Comparison of ENCODE assay signal across 1 cellular context in the genomic region with DNA sequence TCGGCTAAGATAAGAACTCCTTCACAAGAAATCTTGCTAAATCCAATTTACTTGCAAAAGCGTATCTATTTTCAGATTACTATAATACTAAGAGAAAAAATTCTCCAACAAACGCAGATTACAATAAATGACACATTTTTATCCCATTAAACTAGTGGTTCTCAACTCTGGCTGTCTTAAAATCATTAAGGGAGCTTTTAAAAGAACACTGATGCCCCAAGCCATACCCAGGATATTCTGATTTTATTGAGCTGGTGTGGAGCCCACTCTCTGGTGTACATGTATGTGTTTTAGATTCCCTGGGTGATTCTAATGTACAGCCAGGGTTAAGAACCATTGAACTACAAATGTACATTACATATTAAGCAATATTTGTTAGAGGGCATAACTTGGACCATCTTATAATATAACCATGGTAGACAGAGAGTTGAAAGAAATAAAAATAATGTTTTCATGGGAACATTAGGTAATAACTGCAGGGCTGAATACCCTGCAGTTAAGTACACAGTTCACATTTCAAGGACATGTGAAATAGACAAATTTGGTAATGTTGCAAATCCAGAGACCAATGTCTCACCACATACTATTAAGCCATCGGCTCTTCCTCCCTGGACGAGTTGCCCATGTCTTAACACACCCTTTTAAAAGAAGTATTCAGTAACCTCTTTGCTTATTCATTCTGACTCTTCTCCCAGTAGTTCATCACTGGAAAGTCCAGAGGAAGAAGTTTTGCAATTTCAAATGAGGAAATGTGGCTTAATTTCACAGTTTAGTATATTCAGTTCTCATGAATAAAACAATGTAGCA.
TF ChIP-seq lines count a peak whose summit lies in the region.

No MANE protein-coding gene starts in this region.

TF ChIP-seq in HepG2, 621 proteins besides CTCF, POLR2A, EP300 and RAD21 (continued from another document and continues in another):
- TF ChIP-seq MNT (IDR thresholded peaks at IDR 0.05) (no peak), NR2F1 (CRISPR knock-in tag; IDR thresholded peaks at IDR 0.05) (no peak), NAIF1 (CRISPR knock-in tag; IDR thresholded peaks at IDR 0.05; ENCODE audit: borderline replicate concordance) (no peak), ZNF879 (CRISPR knock-in tag; IDR thresholded peaks at IDR 0.05) (no peak), GTF2F1 (IDR thresholded peaks at IDR 0.05; ENCODE audit: low read length) (no peak), E2F1 (CRISPR knock-in tag; IDR thresholded peaks at IDR 0.05) (no peak), ZNF235 (CRISPR knock-in tag; IDR thresholded peaks at IDR 0.05; ENCODE audit: borderline replicate concordance) (no peak), ARHGAP35 (CRISPR knock-in tag; IDR thresholded peaks at IDR 0.05; ENCODE audit: borderline replicate concordance) (no peak), PHF8 (CRISPR knock-in tag; IDR thresholded peaks at IDR 0.05) (no peak), CHD4 (IDR thresholded peaks at IDR 0.05; ENCODE audit: borderline replicate concordance, low read length) (peak; percentile 88; the same call in 1 of the 2 replicates), WIZ (CRISPR knock-in tag; IDR thresholded peaks at IDR 0.05) (no peak), FOXC1 (CRISPR knock-in tag; IDR thresholded peaks at IDR 0.05; ENCODE audit: borderline replicate concordance) (no peak), ZNF432 (CRISPR knock-in tag; IDR thresholded peaks at IDR 0.05; ENCODE audit: borderline replicate concordance) (no peak), CHD2 (IDR thresholded peaks at IDR 0.05; ENCODE audit: low read depth, low read length) (no peak), ZNF660 (CRISPR knock-in tag; IDR thresholded peaks at IDR 0.05; ENCODE audit: borderline replicate concordance, low read depth) (no peak), MAFF (IDR thresholded peaks at IDR 0.05; ENCODE audit: low read depth, low read length) (no peak), ZNF431 (CRISPR knock-in tag; IDR thresholded peaks at IDR 0.05; ENCODE audit: borderline replicate concordance, low read depth) (no peak), CREB1 (IDR thresholded peaks at IDR 0.05) (no peak), CREB1 (CRISPR knock-in tag; IDR thresholded peaks at IDR 0.05) (peak; percentile 30; the same call in 1 of the 2 replicates), ZNF773 (CRISPR knock-in tag; IDR thresholded peaks at IDR 0.05; ENCODE audit: borderline replicate concordance) (no peak), SMC3 (IDR thresholded peaks at IDR 0.05; ENCODE audit: low read length) (peak; percentile 36; the same call in 1 of the 2 replicates), ZIK1 (CRISPR knock-in tag; IDR thresholded peaks at IDR 0.05; ENCODE audit: borderline replicate concordance, low read depth) (no peak), SP4 (CRISPR knock-in tag; IDR thresholded peaks at IDR 0.05) (no peak), AKAP8 (CRISPR knock-in tag; IDR thresholded peaks at IDR 0.05) (no peak), RBAK (CRISPR knock-in tag; IDR thresholded peaks at IDR 0.05) (no peak), FOXP1 (IDR thresholded peaks at IDR 0.05) (no peak), FOXP1 (CRISPR knock-in tag; IDR thresholded peaks at IDR 0.05) (peak; percentile 49; the same call in 1 of the 2 replicates), SMAD3 (CRISPR knock-in tag; IDR thresholded peaks at IDR 0.05) (peak; percentile 60; the same call in 1 of the 2 replicates), ZNF10 (CRISPR knock-in tag; IDR thresholded peaks at IDR 0.05; ENCODE audit: borderline replicate concordance, low read depth) (no peak), JUN (CRISPR knock-in tag; IDR thresholded peaks at IDR 0.05) (no peak)
- TF ChIP-seq, protein P1, sequence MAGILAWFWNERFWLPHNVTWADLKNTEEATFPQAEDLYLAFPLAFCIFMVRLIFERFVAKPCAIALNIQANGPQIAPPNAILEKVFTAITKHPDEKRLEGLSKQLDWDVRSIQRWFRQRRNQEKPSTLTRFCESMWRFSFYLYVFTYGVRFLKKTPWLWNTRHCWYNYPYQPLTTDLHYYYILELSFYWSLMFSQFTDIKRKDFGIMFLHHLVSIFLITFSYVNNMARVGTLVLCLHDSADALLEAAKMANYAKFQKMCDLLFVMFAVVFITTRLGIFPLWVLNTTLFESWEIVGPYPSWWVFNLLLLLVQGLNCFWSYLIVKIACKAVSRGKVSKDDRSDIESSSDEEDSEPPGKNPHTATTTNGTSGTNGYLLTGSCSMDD (CRISPR knock-in tag; IDR thresholded peaks at IDR 0.05), result no peak
- TF ChIP-seq, protein P2, sequence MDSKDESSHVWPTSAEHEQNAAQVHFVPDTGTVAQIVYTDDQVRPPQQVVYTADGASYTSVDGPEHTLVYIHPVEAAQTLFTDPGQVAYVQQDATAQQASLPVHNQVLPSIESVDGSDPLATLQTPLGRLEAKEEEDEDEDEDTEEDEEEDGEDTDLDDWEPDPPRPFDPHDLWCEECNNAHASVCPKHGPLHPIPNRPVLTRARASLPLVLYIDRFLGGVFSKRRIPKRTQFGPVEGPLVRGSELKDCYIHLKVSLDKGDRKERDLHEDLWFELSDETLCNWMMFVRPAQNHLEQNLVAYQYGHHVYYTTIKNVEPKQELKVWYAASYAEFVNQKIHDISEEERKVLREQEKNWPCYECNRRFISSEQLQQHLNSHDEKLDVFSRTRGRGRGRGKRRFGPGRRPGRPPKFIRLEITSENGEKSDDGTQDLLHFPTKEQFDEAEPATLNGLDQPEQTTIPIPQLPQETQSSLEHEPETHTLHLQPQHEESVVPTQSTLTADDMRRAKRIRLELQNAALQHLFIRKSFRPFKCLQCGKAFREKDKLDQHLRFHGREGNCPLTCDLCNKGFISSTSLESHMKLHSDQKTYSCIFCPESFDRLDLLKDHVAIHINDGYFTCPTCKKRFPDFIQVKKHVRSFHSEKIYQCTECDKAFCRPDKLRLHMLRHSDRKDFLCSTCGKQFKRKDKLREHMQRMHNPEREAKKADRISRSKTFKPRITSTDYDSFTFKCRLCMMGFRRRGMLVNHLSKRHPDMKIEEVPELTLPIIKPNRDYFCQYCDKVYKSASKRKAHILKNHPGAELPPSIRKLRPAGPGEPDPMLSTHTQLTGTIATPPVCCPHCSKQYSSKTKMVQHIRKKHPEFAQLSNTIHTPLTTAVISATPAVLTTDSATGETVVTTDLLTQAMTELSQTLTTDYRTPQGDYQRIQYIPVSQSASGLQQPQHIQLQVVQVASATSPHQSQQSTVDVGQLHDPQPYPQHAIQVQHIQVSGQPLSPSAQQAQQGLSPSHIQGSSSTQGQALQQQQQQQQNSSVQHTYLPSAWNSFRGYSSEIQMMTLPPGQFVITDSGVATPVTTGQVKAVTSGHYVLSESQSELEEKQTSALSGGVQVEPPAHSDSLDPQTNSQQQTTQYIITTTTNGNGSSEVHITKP (CRISPR knock-in tag; IDR thresholded peaks at IDR 0.05; ENCODE audit: low read depth), result no peak
- TF ChIP-seq, protein P3, sequence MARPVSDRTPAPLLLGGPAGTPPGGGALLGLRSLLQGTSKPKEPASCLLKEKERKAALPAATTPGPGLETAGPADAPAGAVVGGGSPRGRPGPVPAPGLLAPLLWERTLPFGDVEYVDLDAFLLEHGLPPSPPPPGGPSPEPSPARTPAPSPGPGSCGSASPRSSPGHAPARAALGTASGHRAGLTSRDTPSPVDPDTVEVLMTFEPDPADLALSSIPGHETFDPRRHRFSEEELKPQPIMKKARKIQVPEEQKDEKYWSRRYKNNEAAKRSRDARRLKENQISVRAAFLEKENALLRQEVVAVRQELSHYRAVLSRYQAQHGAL (CRISPR knock-in tag; IDR thresholded peaks at IDR 0.05; ENCODE audit: not compliant biosample characterization), result no peak
- TF ChIP-seq, protein P4, sequence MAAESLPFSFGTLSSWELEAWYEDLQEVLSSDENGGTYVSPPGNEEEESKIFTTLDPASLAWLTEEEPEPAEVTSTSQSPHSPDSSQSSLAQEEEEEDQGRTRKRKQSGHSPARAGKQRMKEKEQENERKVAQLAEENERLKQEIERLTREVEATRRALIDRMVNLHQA (CRISPR knock-in tag; IDR thresholded peaks at IDR 0.05), result no peak
- TF ChIP-seq, protein P5, sequence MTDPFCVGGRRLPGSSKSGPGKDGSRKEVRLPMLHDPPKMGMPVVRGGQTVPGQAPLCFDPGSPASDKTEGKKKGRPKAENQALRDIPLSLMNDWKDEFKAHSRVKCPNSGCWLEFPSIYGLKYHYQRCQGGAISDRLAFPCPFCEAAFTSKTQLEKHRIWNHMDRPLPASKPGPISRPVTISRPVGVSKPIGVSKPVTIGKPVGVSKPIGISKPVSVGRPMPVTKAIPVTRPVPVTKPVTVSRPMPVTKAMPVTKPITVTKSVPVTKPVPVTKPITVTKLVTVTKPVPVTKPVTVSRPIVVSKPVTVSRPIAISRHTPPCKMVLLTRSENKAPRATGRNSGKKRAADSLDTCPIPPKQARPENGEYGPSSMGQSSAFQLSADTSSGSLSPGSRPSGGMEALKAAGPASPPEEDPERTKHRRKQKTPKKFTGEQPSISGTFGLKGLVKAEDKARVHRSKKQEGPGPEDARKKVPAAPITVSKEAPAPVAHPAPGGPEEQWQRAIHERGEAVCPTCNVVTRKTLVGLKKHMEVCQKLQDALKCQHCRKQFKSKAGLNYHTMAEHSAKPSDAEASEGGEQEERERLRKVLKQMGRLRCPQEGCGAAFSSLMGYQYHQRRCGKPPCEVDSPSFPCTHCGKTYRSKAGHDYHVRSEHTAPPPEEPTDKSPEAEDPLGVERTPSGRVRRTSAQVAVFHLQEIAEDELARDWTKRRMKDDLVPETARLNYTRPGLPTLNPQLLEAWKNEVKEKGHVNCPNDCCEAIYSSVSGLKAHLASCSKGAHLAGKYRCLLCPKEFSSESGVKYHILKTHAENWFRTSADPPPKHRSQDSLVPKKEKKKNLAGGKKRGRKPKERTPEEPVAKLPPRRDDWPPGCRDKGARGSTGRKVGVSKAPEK (CRISPR knock-in tag; IDR thresholded peaks at IDR 0.05; ENCODE audit: borderline replicate concordance), result no peak
- TF ChIP-seq, protein P6, sequence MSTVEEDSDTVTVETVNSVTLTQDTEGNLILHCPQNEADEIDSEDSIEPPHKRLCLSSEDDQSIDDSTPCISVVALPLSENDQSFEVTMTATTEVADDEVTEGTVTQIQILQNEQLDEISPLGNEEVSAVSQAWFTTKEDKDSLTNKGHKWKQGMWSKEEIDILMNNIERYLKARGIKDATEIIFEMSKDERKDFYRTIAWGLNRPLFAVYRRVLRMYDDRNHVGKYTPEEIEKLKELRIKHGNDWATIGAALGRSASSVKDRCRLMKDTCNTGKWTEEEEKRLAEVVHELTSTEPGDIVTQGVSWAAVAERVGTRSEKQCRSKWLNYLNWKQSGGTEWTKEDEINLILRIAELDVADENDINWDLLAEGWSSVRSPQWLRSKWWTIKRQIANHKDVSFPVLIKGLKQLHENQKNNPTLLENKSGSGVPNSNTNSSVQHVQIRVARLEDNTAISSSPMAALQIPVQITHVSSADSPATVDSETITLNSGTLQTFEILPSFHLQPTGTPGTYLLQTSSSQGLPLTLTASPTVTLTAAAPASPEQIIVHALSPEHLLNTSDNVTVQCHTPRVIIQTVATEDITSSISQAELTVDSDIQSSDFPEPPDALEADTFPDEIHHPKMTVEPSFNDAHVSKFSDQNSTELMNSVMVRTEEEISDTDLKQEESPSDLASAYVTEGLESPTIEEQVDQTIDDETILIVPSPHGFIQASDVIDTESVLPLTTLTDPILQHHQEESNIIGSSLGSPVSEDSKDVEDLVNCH (CRISPR knock-in tag; IDR thresholded peaks at IDR 0.05), result no peak
- TF ChIP-seq, protein P7, sequence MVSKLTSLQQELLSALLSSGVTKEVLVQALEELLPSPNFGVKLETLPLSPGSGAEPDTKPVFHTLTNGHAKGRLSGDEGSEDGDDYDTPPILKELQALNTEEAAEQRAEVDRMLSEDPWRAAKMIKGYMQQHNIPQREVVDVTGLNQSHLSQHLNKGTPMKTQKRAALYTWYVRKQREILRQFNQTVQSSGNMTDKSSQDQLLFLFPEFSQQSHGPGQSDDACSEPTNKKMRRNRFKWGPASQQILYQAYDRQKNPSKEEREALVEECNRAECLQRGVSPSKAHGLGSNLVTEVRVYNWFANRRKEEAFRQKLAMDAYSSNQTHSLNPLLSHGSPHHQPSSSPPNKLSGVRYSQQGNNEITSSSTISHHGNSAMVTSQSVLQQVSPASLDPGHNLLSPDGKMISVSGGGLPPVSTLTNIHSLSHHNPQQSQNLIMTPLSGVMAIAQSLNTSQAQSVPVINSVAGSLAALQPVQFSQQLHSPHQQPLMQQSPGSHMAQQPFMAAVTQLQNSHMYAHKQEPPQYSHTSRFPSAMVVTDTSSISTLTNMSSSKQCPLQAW (CRISPR knock-in tag; IDR thresholded peaks at IDR 0.05), result no peak
- TF ChIP-seq, protein P8, sequence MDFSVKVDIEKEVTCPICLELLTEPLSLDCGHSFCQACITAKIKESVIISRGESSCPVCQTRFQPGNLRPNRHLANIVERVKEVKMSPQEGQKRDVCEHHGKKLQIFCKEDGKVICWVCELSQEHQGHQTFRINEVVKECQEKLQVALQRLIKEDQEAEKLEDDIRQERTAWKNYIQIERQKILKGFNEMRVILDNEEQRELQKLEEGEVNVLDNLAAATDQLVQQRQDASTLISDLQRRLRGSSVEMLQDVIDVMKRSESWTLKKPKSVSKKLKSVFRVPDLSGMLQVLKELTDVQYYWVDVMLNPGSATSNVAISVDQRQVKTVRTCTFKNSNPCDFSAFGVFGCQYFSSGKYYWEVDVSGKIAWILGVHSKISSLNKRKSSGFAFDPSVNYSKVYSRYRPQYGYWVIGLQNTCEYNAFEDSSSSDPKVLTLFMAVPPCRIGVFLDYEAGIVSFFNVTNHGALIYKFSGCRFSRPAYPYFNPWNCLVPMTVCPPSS (IDR thresholded peaks at IDR 0.05), result no peak
